Comparison of ENCODE assay signal across 18 cellular contexts in the genomic region with DNA sequence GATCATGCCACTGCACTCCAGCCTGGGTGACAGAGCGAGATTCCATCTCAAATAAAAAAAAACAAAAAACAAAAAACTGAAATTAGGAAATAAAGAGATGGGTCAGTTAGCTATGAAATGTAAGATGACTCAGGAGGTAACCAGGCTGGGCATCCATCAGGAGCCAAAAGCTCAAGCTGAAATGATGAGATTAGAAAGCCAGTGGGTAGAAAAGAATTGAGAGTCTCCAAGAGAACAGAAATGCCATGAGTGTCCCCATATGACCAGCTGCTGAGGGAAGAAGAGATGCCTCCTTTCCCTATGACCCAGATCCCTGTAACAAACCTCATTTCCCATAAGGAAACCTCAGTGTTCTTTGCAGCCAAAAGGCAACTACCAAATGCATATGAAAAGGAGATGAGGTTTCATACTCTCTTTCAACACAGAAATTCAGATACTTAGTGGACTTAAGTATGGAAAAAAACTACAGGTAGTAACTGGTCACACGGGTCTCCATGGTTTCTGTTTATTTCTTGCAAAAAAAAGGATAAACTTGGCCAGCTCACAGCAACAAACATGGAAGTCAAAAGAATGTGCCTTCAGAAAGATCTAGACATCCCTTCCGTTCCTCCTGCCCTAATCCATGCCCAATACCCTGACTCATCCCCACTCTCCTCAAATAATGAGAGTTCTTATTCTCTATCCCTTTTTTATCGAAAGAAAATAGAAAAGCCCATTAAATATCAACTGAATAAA. TPM values are rescaled to one million over a fixed set of nuclear protein-coding genes. Genes with fewer than 3 reads are reported as not detected.
DNase-seq lines count a peak whose midpoint lies in the region; ATAC-seq and TF ChIP-seq lines count a peak whose summit lies in the region.
"Had no signal": no experiment of that assay in that cellular context is flagged by ENCODE, and none has a peak within 500 bp of the region (broad histone marks: within the 10 kb centered on the region; RNA-seq: fewer than 3 reads in every experiment).

No MANE protein-coding gene starts in this region.

- H3K36me3 ChIP-seq in adipocyte (ENCODE audit: control insufficient read depth, insufficient read depth, low read length, severe bottlenecking): no peaks in the 10 kb centered on the region
- peaks cover 17% of the 10 kb centered on the region for H3K36me3 ChIP-seq in skeletal muscle satellite cell (ENCODE audit: insufficient read depth, low read length)
- H3K36me3 ChIP-seq: sigmoid colon had no signal

- no peak for ATAC-seq in HG03045 (IDR thresholded peaks at IDR 0.05; ENCODE audit: unreplicated experiment)
- ATAC-seq: activated CD4-positive, CD25-positive, alpha-beta regulatory T cell treated with anti-CD3 and anti-CD28 coated beads, Interleukin-2, amount 50 U/mL, for 24 hours; left colon; naive thymus-derived CD8-positive, alpha-beta T cell had no signal

- peak overlapping the region; percentile 46 for H3K4me2 ChIP-seq in skeletal muscle satellite cell (ENCODE audit: low read length)

- H3K27ac Mint-ChIP-seq in HFFc6: peak overlapping the region; percentile 85
- H3K27ac Mint-ChIP-seq: H9 had no signal

- no peaks in the 10 kb centered on the region for H3K9me3 ChIP-seq in adipocyte (ENCODE audit: control insufficient read depth, low read length)
- H3K9me3 ChIP-seq in skeletal muscle satellite cell (replicated peaks; ENCODE audit: low read length): no peaks in the 10 kb centered on the region
- H3K9me3 ChIP-seq: sigmoid colon had no signal

- H3K4me3 Mint-ChIP-seq in HFFc6: peak overlapping the region; percentile 46
- H3K4me3 Mint-ChIP-seq: H9; naive thymus-derived CD8-positive, alpha-beta T cell had no signal

- H3K9me3 Mint-ChIP-seq in HFFc6: no peaks in the 10 kb centered on the region
- H3K9me3 Mint-ChIP-seq: H9; naive thymus-derived CD8-positive, alpha-beta T cell had no signal

- peaks cover 91% of the 10 kb centered on the region for H3K4me1 Mint-ChIP-seq in HFFc6 (ENCODE audit: low read depth)

- H3K4me1 ChIP-seq in adipocyte (ENCODE audit: control insufficient read depth, insufficient read depth, low read length): peaks cover 34% of the 10 kb centered on the region
- peaks cover 57% of the 10 kb centered on the region for H3K4me1 ChIP-seq in skeletal muscle satellite cell (ENCODE audit: control insufficient read depth, insufficient read depth, low read length)
- H3K4me1 ChIP-seq: sigmoid colon had no signal

- H3K36me3 Mint-ChIP-seq in HFFc6 (ENCODE audit: low read depth): peaks cover 57% of the 10 kb centered on the region
- H3K36me3 Mint-ChIP-seq: naive thymus-derived CD8-positive, alpha-beta T cell had no signal

- DNase-seq in HFFc6 (peak; percentile 73), adipocyte (ENCODE audit: low read depth) (peak; percentile 75), fibroblast of pulmonary artery (ENCODE audit: low read depth) (peak; percentile 55), amygdala (lab: John Stamatoyannopoulos, UW) (no peak), activated T-cell treated with anti-CD3 and anti-CD28 coated beads for 4 hours (no peak), GOT3 (lab: John Stamatoyannopoulos, UW) (no peak)
- DNase-seq: COR-L47; effector CD4-positive, alpha-beta T cell; H9; head of caudate nucleus; left colon; naive thymus-derived CD8-positive, alpha-beta T cell; NCI-H1092 treated with DMSO at 0.1 percent for 48 hours; NCI-H345; sigmoid colon had no signal

- H3K27me3 ChIP-seq in adipocyte (replicated peaks; ENCODE audit: control insufficient read depth, insufficient read depth, low read length) (no peaks in the 10 kb centered on the region), skeletal muscle satellite cell (ENCODE audit: control insufficient read depth, insufficient read depth, low read length) (no peaks in the 10 kb centered on the region)
- H3K27me3 ChIP-seq: sigmoid colon had no signal

- peak overlapping the region; percentile 64 for H3K9ac ChIP-seq in adipocyte (ENCODE audit: low read length)
- H3K9ac ChIP-seq in skeletal muscle satellite cell (ENCODE audit: low read depth, low read length): peak overlapping the region; percentile 81

- peak overlapping the region; percentile 40 for H3K4me3 ChIP-seq in adipocyte (ENCODE audit: low read length)
- H3K4me3 ChIP-seq in fibroblast of pulmonary artery (replicated peaks; ENCODE audit: low read depth, low read length): no peak overlapping the region
- H3K4me3 ChIP-seq in skeletal muscle satellite cell (ENCODE audit: low read length): peak overlapping the region; percentile 38
- H3K4me3 ChIP-seq: sigmoid colon had no signal

- peaks cover 2% of the 10 kb centered on the region; the same call in 1 of the 2 replicates for H3K27me3 Mint-ChIP-seq in HFFc6 (ENCODE audit: insufficient read depth)
- H3K27me3 Mint-ChIP-seq: naive thymus-derived CD8-positive, alpha-beta T cell had no signal

- TF ChIP-seq CTCF in HFFc6 (IDR thresholded peaks at IDR 0.05) (no peak), fibroblast of pulmonary artery (IDR thresholded peaks at IDR 0.05; ENCODE audit: low read length, missing control alignments) (no peak)

RNA-seq across cellular contexts. Expression of a gene that starts 8.1 kb away (rescaled TPM):
- total RNA-seq in HFFc6 (2021; fragmentation: NEBNext Ultra II Directional; extraction: Animal tissue kit (Norgen Biotek cat#: 25700)): 10 to 100 TPM; 70.8 to 81.2 (median 76.0) TPM
- total RNA-seq in skeletal muscle satellite cell (2012; rRNA removed): 36.5 and 37.1 TPM in 2 replicates

Comparison
In these comparisons a context has a peak if more than half of its experiments do, and no peak if none do; other contexts are left out.
1. DNase-seq: peak in HFFc6 (single experiment), adipocyte (single experiment) and fibroblast of pulmonary artery (single experiment); none in amygdala (0 of 56), activated T-cell treated with anti-CD3 and anti-CD28 coated beads for 4 hours (single experiment) and GOT3 (single experiment).